Comparison of ENCODE assay signal across 9 cellular contexts in the genomic region with DNA sequence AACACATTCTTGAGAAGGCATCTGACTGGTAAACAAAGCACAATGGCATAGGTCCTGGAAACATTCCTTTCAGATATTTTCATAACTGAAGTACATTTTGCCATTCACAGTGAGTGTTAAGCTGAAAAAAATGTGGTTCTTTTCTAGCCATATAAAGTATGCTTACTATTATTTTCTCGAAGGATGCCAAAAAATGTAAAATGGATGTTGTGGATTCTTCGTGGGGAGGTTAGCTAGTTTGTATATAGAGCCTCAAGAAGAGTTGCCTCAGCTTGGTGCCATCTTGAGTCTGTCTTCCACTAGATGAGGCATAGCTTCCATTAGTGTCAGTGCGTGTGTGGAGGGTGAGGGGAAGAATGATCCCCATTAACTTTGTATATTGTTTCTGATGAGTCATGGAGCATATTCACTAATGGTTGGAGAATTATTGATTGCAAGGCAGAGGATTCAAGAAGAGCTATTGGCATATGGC. TPM values are rescaled to one million over a fixed set of nuclear protein-coding genes. Genes with fewer than 3 reads are reported as not detected.
A peak's percentile ranks its signal among the peaks of the same experiment; 100 is the strongest.
DNase-seq lines count a peak whose midpoint lies in the region; ATAC-seq and TF ChIP-seq lines count a peak whose summit lies in the region.
"Had no signal": no experiment of that assay in that cellular context is flagged by ENCODE, and none has a peak within 500 bp of the region (broad histone marks: within the 10 kb centered on the region; RNA-seq: fewer than 3 reads in every experiment).

No MANE protein-coding gene starts in this region.

- POLR2A ChIA-PET in activated B cell treated with CpG ODN at 0.5 μM for 24 hours (lab: Charles Lee), result interaction anchor here (0.6 to 7.3 kb wide), 7 partner anchors 8 to 79 kb away, joined by 3 to 185 read pairs (median 4); no protein-coding TSS in a partner anchor

- CTCF ChIA-PET in activated CD8-positive, alpha-beta memory T cell treated with anti-CD3 and anti-CD28 coated beads, Interleukin-2, amount 10 ng/mL, durations not matched to agents 7 days and 5 days (lab: Charles Lee), result interaction anchor here (1.0 to 1.1 kb wide), 2 partner anchors 28 to 77 kb away, joined by 3 to 5 read pairs; no protein-coding TSS in a partner anchor
- CTCF ChIA-PET in activated B cell treated with CpG ODN at 0.5 μM for 24 hours (lab: Charles Lee), result interaction anchor here (1.1 to 1.8 kb wide), 2 partner anchors 89 to 171 kb away, joined by 4 to 9 read pairs; no protein-coding TSS in a partner anchor

- intact Hi-C loops in activated B cell treated with CpG ODN at 0.5 μM for 24 hours (cut with micrococcal nuclease), result no loop called here

- H3K4me1 ChIP-seq in subcutaneous abdominal adipose tissue (ENCODE audit: control insufficient read depth in 5 of 5, insufficient read depth in 5 of 5, low read length in 5 of 5), result peaks cover 2 to 57% (median 54%) of the 10 kb centered on the region in 5 donors

- no peaks in the 10 kb centered on the region for H3K27me3 ChIP-seq in subcutaneous abdominal adipose tissue (ENCODE audit: control insufficient read depth in 5 of 5, insufficient read depth in 4 of 5, low read length in 5 of 5)

- H3K9ac ChIP-seq in subcutaneous abdominal adipose tissue (ENCODE audit: low read length in 5 of 5), result peak overlapping the region in 1 of 5 donors; percentile 91

- no peaks in the 10 kb centered on the region for H3K27me3 Mint-ChIP-seq in activated CD8-positive, alpha-beta memory T cell treated with anti-CD3 and anti-CD28 coated beads, Interleukin-2, amount 10 ng/mL, durations not matched to agents 7 days and 5 days
- no peaks in the 10 kb centered on the region for H3K27me3 Mint-ChIP-seq in activated B cell treated with CpG ODN at 0.5 μM for 24 hours

- H3K36me3 ChIP-seq in subcutaneous abdominal adipose tissue (ENCODE audit: control insufficient read depth in 5 of 5, insufficient read depth in 5 of 5, low read length in 5 of 5), result no peaks in the 10 kb centered on the region

- H3K4me1 Mint-ChIP-seq in activated CD8-positive, alpha-beta memory T cell treated with anti-CD3 and anti-CD28 coated beads, Interleukin-2, amount 10 ng/mL, durations not matched to agents 7 days and 5 days, result peaks cover 46% of the 10 kb centered on the region
- peaks cover 66% of the 10 kb centered on the region for H3K4me1 Mint-ChIP-seq in activated B cell treated with CpG ODN at 0.5 μM for 24 hours

- peak overlapping the region; percentile 84 for H3K27ac Mint-ChIP-seq in activated CD8-positive, alpha-beta memory T cell treated with anti-CD3 and anti-CD28 coated beads, Interleukin-2, amount 10 ng/mL, durations not matched to agents 7 days and 5 days
- peak overlapping the region; percentile 59 for H3K27ac Mint-ChIP-seq in activated B cell treated with CpG ODN at 0.5 μM for 24 hours

- H3K9me3 ChIP-seq in subcutaneous abdominal adipose tissue (ENCODE audit: control insufficient read depth in 5 of 5, low read length in 5 of 5), result no peaks in the 10 kb centered on the region

- TF ChIP-seq CTCF in activated B cell treated with CpG ODN at 0.5 μM for 24 hours (IDR thresholded peaks at IDR 0.05) (no peak), fibroblast of the aortic adventitia (IDR thresholded peaks at IDR 0.05; ENCODE audit: insufficient read depth, low read length) (no peak)

- peak; percentile 17 for ATAC-seq in activated CD8-positive, alpha-beta memory T cell treated with anti-CD3 and anti-CD28 coated beads, Interleukin-2, amount 10 ng/mL, durations not matched to agents 7 days and 5 days
- ATAC-seq in activated B cell treated with CpG ODN at 0.5 μM for 24 hours (ENCODE audit: low read depth), result no peak

- peak overlapping the region; percentile 23 for H3K4me3 ChIP-seq in fibroblast of the aortic adventitia (ENCODE audit: low read depth, low read length)
- peak overlapping the region; percentile 3 to 52 (median 25) for H3K4me3 ChIP-seq in subcutaneous abdominal adipose tissue (ENCODE audit: low read depth in 1 of 5, low read length in 5 of 5)

- H3K27ac ChIP-seq in subcutaneous abdominal adipose tissue (ENCODE audit: low read depth, low read length), result peak overlapping the region; percentile 99
- H3K27ac ChIP-seq: C4-2B had no signal

- peak; percentile 66 for DNase-seq in activated CD8-positive, alpha-beta memory T cell treated with anti-CD3 and anti-CD28 coated beads, Interleukin-2, amount 10 ng/mL, durations not matched to agents 7 days and 5 days
- DNase-seq in activated CD8-positive, alpha-beta memory T cell treated with anti-CD3 and anti-CD28 coated beads, Interleukin-2, amount 50 U/mL, for 48 hours, result no peak
- DNase-seq in activated B cell treated with CpG ODN at 0.5 μM for 24 hours (no peak), fibroblast of the aortic adventitia (ENCODE audit: low read depth) (peak; percentile 81), DMS114 treated with DMSO at 0.1 percent for 48 hours (lab: John Stamatoyannopoulos, UW; ENCODE audit: unreplicated experiment) (no peak), kidney tubule cell (ENCODE audit: low spot score) (no peak)
- no peak for DNase-seq in activated CD4-positive, CD25-positive, alpha-beta regulatory T cell (lab: John Stamatoyannopoulos, UW)

- H3K4me3 Mint-ChIP-seq in activated CD8-positive, alpha-beta memory T cell treated with anti-CD3 and anti-CD28 coated beads, Interleukin-2, amount 10 ng/mL, durations not matched to agents 7 days and 5 days, result peak overlapping the region; percentile 79
- H3K4me3 Mint-ChIP-seq in activated B cell treated with CpG ODN at 0.5 μM for 24 hours, result peak overlapping the region; percentile 69

- no peaks in the 10 kb centered on the region for H3K9me3 Mint-ChIP-seq in activated CD8-positive, alpha-beta memory T cell treated with anti-CD3 and anti-CD28 coated beads, Interleukin-2, amount 10 ng/mL, durations not matched to agents 7 days and 5 days (ENCODE audit: low read depth)
- H3K9me3 Mint-ChIP-seq in activated B cell treated with CpG ODN at 0.5 μM for 24 hours, result peaks cover 2% of the 10 kb centered on the region

- peaks cover 51% of the 10 kb centered on the region for H3K36me3 Mint-ChIP-seq in activated CD8-positive, alpha-beta memory T cell treated with anti-CD3 and anti-CD28 coated beads, Interleukin-2, amount 10 ng/mL, durations not matched to agents 7 days and 5 days
- H3K36me3 Mint-ChIP-seq in activated B cell treated with CpG ODN at 0.5 μM for 24 hours (ENCODE audit: low read depth), result peaks cover 56% of the 10 kb centered on the region

RNA-seq across cellular contexts. Expression of a gene that starts 4.1 kb away (rescaled TPM):
- total RNA-seq in activated CD8-positive, alpha-beta memory T cell treated with anti-CD3 and anti-CD28 coated beads, Interleukin-2, amount 10 ng/mL, durations not matched to agents 7 days and 5 days, result 100 to 1,000 TPM; 370 to 398 TPM
- total RNA-seq in activated B cell treated with CpG ODN at 0.5 μM for 24 hours (489 and 561 TPM in 2 replicates), fibroblast of the aortic adventitia (ENCODE audit: low replicate concordance) (105 and 465 TPM in 2 replicates)

Comparison
In these comparisons a context has a peak if more than half of its experiments do, and no peak if none do; other contexts are left out.
1. DNase-seq: peak in activated CD8-positive, alpha-beta memory T cell treated with anti-CD3 and anti-CD28 coated beads, Interleukin-2, amount 10 ng/mL, durations not matched to agents 7 days and 5 days (single experiment) and fibroblast of the aortic adventitia (single experiment); none in activated CD8-positive, alpha-beta memory T cell treated with anti-CD3 and anti-CD28 coated beads, Interleukin-2, amount 50 U/mL, for 48 hours (single experiment), activated B cell treated with CpG ODN at 0.5 μM for 24 hours (single experiment), activated CD4-positive, CD25-positive, alpha-beta regulatory T cell (0 of 4), DMS114 treated with DMSO at 0.1 percent for 48 hours (single experiment) and kidney tubule cell (single experiment).